21 cellular contexts compared by ENCODE assay signal in genomic region chr22:19373450-19373849, GRCh38. TPM values are rescaled to one million over a fixed set of nuclear protein-coding genes. Genes with fewer than 3 reads are reported as not detected.
DNase-seq lines count a peak whose midpoint lies in the region; ATAC-seq, FAIRE-seq and TF ChIP-seq lines count a peak whose summit lies in the region.
"Had no signal": no experiment of that assay in that cellular context is flagged by ENCODE, and none has a peak within 500 bp of the region (broad histone marks: within the 10 kb centered on the region; RNA-seq: fewer than 3 reads in every experiment).

No MANE protein-coding gene starts in this region.

- no peak for DNase-seq in GM23338 (ENCODE audit: low spot score)
- DNase-seq in OCI-LY7 (ENCODE audit: low spot score) = no peak
- no peak for DNase-seq in keratinocyte (ENCODE audit: low read depth, low spot score)
- DNase-seq in stimulated activated effector memory CD8-positive, alpha-beta T cell treated with anti-CD3 and anti-CD28 coated beads, Interleukin-12 subunit alpha, Interleukin-12 subunit beta, amount 100 ng/mL, for 72 hours (ENCODE audit: low spot score in 2 of 2) = no peak
- no peak for DNase-seq in NCI-H1105 (lab: John Stamatoyannopoulos, UW)
- no peak for DNase-seq in left lobe of liver (ENCODE audit: low spot score)
- DNase-seq: C1 segment of cervical spinal cord; CD4-positive, alpha-beta memory T cell; COR-L47; DMS 273 treated with DMSO at 0.1 percent for 48 hours; DMS79; EL; GDM1; GM23248; H9 had no signal

- peak overlapping the region; percentile 74; the same call in 1 of the 2 replicates for H3K27ac Mint-ChIP-seq in GM23338
- peak overlapping the region; percentile 14 for H3K27ac Mint-ChIP-seq in stimulated activated effector memory CD8-positive, alpha-beta T cell treated with anti-CD3 and anti-CD28 coated beads, Interleukin-12 subunit alpha, Interleukin-12 subunit beta, amount 100 ng/mL, for 72 hours
- H3K27ac Mint-ChIP-seq: H9 had no signal

- H3K27ac ChIP-seq in GM23338 (ENCODE audit: low read depth) (no peak overlapping the region), OCI-LY7 (ENCODE audit: low read depth, low read length, poor library complexity, severe bottlenecking) (no peak overlapping the region), keratinocyte (ENCODE audit: control insufficient read depth, insufficient read depth, low read length) (no peak overlapping the region)
- H3K27ac ChIP-seq: GM23248 had no signal

- no peaks in the 10 kb centered on the region for H3K79me2 ChIP-seq in GM23338 (replicated peaks; ENCODE audit: insufficient read depth)
- no peaks in the 10 kb centered on the region for H3K79me2 ChIP-seq in OCI-LY7 (ENCODE audit: insufficient read depth, low read depth, low read length)
- H3K79me2 ChIP-seq in keratinocyte (ENCODE audit: control insufficient read depth, insufficient read depth, low read length) = no peaks in the 10 kb centered on the region

- CTCF ChIA-PET in OCI-LY7 (lab: Charles Lee; ENCODE audit: unreplicated experiment) = no interaction called here

- no peak overlapping the region for H3K4me3 Mint-ChIP-seq in GM23338
- no peak overlapping the region for H3K4me3 Mint-ChIP-seq in stimulated activated effector memory CD8-positive, alpha-beta T cell treated with anti-CD3 and anti-CD28 coated beads, Interleukin-12 subunit alpha, Interleukin-12 subunit beta, amount 100 ng/mL, for 72 hours
- H3K4me3 Mint-ChIP-seq: CD4-positive, alpha-beta memory T cell; H9 had no signal

- dilution Hi-C loops in keratinocyte (cut with MboI; ENCODE audit: extremely low pct_ligation_motif_present, low sequenced_read_pairs) = no loop called here

- no peaks in the 10 kb centered on the region for H3K4me1 ChIP-seq in GM23338 (ENCODE audit: insufficient read depth)
- H3K4me1 ChIP-seq in OCI-LY7 (ENCODE audit: insufficient read depth, low read length, poor library complexity, severe bottlenecking) = no peaks in the 10 kb centered on the region
- H3K4me1 ChIP-seq in keratinocyte (ENCODE audit: control insufficient read depth, extremely low read depth, insufficient read depth, low read length) = no peaks in the 10 kb centered on the region

- H3K4me3 ChIP-seq in GM23338 (no peak overlapping the region), OCI-LY7 (ENCODE audit: low read depth, low read length, poor library complexity, severe bottlenecking) (no peak overlapping the region), keratinocyte (ENCODE audit: control insufficient read depth in 2 of 3, extremely low read depth in 1 of 3, insufficient read depth in 2 of 3, low read depth in 1 of 3, low read length in 3 of 3) (no peak overlapping the region)
- H3K4me3 ChIP-seq: GM12878, GM23248 had no signal

- peaks cover 65% of the 10 kb centered on the region for H3K36me3 Mint-ChIP-seq in GM23338 (ENCODE audit: low read depth)
- H3K36me3 Mint-ChIP-seq in stimulated activated effector memory CD8-positive, alpha-beta T cell treated with anti-CD3 and anti-CD28 coated beads, Interleukin-12 subunit alpha, Interleukin-12 subunit beta, amount 100 ng/mL, for 72 hours = peaks cover 97% of the 10 kb centered on the region

- H3K27me3 Mint-ChIP-seq in GM23338 (ENCODE audit: insufficient read depth, low read depth, poor library complexity) = peaks cover 10% of the 10 kb centered on the region
- H3K27me3 Mint-ChIP-seq: CD4-positive, alpha-beta memory T cell had no signal

- no peak overlapping the region for H3K9ac ChIP-seq in keratinocyte (ENCODE audit: control insufficient read depth, extremely low read depth, insufficient read depth, low read length)
- H3K9ac ChIP-seq: GM23248 had no signal

- no peaks in the 10 kb centered on the region for H3K4me1 Mint-ChIP-seq in GM23338
- no peaks in the 10 kb centered on the region for H3K4me1 Mint-ChIP-seq in stimulated activated effector memory CD8-positive, alpha-beta T cell treated with anti-CD3 and anti-CD28 coated beads, Interleukin-12 subunit alpha, Interleukin-12 subunit beta, amount 100 ng/mL, for 72 hours
- H3K4me1 Mint-ChIP-seq: H9 had no signal

- H4K20me1 ChIP-seq in GM23338 (replicated peaks; ENCODE audit: insufficient read depth) = peaks cover 3% of the 10 kb centered on the region; the same call in 1 of the 2 replicates
- H4K20me1 ChIP-seq in OCI-LY7 (ENCODE audit: insufficient read depth, low read length) = no peaks in the 10 kb centered on the region
- H4K20me1 ChIP-seq in keratinocyte (ENCODE audit: control insufficient read depth, extremely low read depth, insufficient read depth, low read length) = no peaks in the 10 kb centered on the region

- no peaks in the 10 kb centered on the region for H3F3A ChIP-seq in GM23338 (replicated peaks; ENCODE audit: low read depth)

- POLR2A ChIA-PET in OCI-LY7 (lab: Charles Lee) = interaction anchor here (0.6 to 1.0 kb wide), 2 partner anchors 47 to 529 kb away, joined by 3 read pairs; no protein-coding TSS in a partner anchor

- peak; percentile 52 for FAIRE-seq in keratinocyte (lab: Jason Lieb, UNC)
- FAIRE-seq: D721Med, GM12878, GM19239 had no signal

- intact Hi-C loops in OCI-LY7 (cut with micrococcal nuclease; ENCODE audit: unreplicated experiment) = no loop called here

- H3K9me3 ChIP-seq in OCI-LY7 (ENCODE audit: low read length) (no peaks in the 10 kb centered on the region), keratinocyte (ENCODE audit: control insufficient read depth, low read depth, low read length) (no peaks in the 10 kb centered on the region)

- H3K4me2 ChIP-seq in GM23338 (no peak overlapping the region), OCI-LY7 (ENCODE audit: low read length) (no peak overlapping the region), keratinocyte (ENCODE audit: control insufficient read depth, extremely low read depth, insufficient read depth, low read depth, low read length) (no peak overlapping the region)

- TSS peak; percentile 11 for BruUV-seq in OCI-LY7 (replicated peaks; lab: Mats Ljungman, UMichigan)

- no peaks in the 10 kb centered on the region for H3K27me3 ChIP-seq in GM23338 (ENCODE audit: insufficient read depth)
- no peaks in the 10 kb centered on the region for H3K27me3 ChIP-seq in keratinocyte (ENCODE audit: control insufficient read depth, extremely low read depth, insufficient read depth, low read length)

- no peaks in the 10 kb centered on the region for H3K9me1 ChIP-seq in keratinocyte (ENCODE audit: control insufficient read depth, extremely low read depth, insufficient read depth, low read length)

- TF ChIP-seq CTCF in GM23338 (conservative IDR thresholded peaks at IDR 0.05; ENCODE audit: low read depth in 2 of 2) (no peak), OCI-LY7 (conservative IDR thresholded peaks at IDR 0.05; ENCODE audit: low read length) (no peak), keratinocyte (optimal IDR thresholded peaks at IDR 0.05 in 1 of 3, IDR thresholded peaks at IDR 0.05 in 1 of 3, conservative IDR thresholded peaks at IDR 0.05 in 1 of 3; ENCODE audit: extremely low read depth in 1 of 3, insufficient read depth in 2 of 3, low read length in 3 of 3) (no peak)

- H3K9me2 ChIP-seq in GM23338 (ENCODE audit: insufficient read depth) = no peaks in the 10 kb centered on the region
- H3K9me2 ChIP-seq in OCI-LY7 (ENCODE audit: insufficient read depth, low read length) = no peaks in the 10 kb centered on the region

- H3K36me3 ChIP-seq in GM23338 (ENCODE audit: insufficient read depth) = peaks cover 42% of the 10 kb centered on the region
- peaks cover 94% of the 10 kb centered on the region for H3K36me3 ChIP-seq in OCI-LY7 (ENCODE audit: insufficient read depth, low read length)
- H3K36me3 ChIP-seq in keratinocyte (ENCODE audit: control insufficient read depth in 2 of 2, extremely low read depth in 1 of 2, insufficient read depth in 2 of 2, low read length in 2 of 2) = peaks cover 44 to 52% of the 10 kb centered on the region in 2 experiments

- H3K9me3 Mint-ChIP-seq in GM23338 = no peaks in the 10 kb centered on the region
- no peaks in the 10 kb centered on the region for H3K9me3 Mint-ChIP-seq in stimulated activated effector memory CD8-positive, alpha-beta T cell treated with anti-CD3 and anti-CD28 coated beads, Interleukin-12 subunit alpha, Interleukin-12 subunit beta, amount 100 ng/mL, for 72 hours
- H3K9me3 Mint-ChIP-seq: H9 had no signal

- H2AFZ ChIP-seq in GM23338 (no peak overlapping the region), OCI-LY7 (ENCODE audit: low read length) (no peak overlapping the region), keratinocyte (ENCODE audit: control insufficient read depth, low read length) (no peak overlapping the region)
- H2AFZ ChIP-seq: GM23248 had no signal

- ATAC-seq in GM23338 = no peak
- no peak for ATAC-seq in stimulated activated effector memory CD8-positive, alpha-beta T cell treated with anti-CD3 and anti-CD28 coated beads, Interleukin-12 subunit alpha, Interleukin-12 subunit beta, amount 100 ng/mL, for 72 hours
- no peak for ATAC-seq in HG03175 (IDR thresholded peaks at IDR 0.05; ENCODE audit: unreplicated experiment)
- no peak for ATAC-seq in HG03565 (IDR thresholded peaks at IDR 0.05; ENCODE audit: unreplicated experiment)
- no peak for ATAC-seq in left lobe of liver
- ATAC-seq: GM12878, HCT116 had no signal

RNA-seq across cellular contexts. Expression of gene HIRA, which starts 58.1 kb away (rescaled TPM):
- 55.5 and 58.3 TPM in 2 replicates for total RNA-seq in GM23338 (2014; rRNA removed; shearing (Covaris generic))
- 9.4 and 10.0 TPM in 2 replicates for polyA plus RNA-seq in GM23338 (2016; fragmentation: Nextera tagmentation; extraction: Ambion mirVana)
- 22.4 and 31.2 TPM in 2 replicates for total RNA-seq in OCI-LY7 (2014; rRNA removed; shearing (Covaris generic))
- total RNA-seq in OCI-LY7 (2022) = 49.4 and 55.7 TPM in 2 replicates
- polyA plus RNA-seq in keratinocyte = 16.1 to 25.5 TPM (median 16.7 TPM) in 3 replicates
- 3.6 TPM for polyA plus RNA-seq in keratinocyte (2011; ENCODE audit: low read depth)
- 17.6 and 21.9 TPM in 2 replicates for polyA plus RNA-seq in keratinocyte (2011; cell fraction: cytosol; rRNA removed)
- polyA plus RNA-seq in keratinocyte (2011; cell fraction: nucleus; rRNA removed) = 22.3 and 25.2 TPM in 2 replicates
- polyA plus RNA-seq in keratinocyte (2012; ENCODE audit: low replicate concordance) = 9.7 and 22.8 TPM in 2 replicates
- 20.6 to 44.9 TPM (median 25.0 TPM) in 3 replicates for polyA minus RNA-seq in keratinocyte
- 19.4 TPM for polyA minus RNA-seq in keratinocyte (2011; cell fraction: cytosol; rRNA and poly(A)+ RNA removed)
- polyA minus RNA-seq in keratinocyte (2011; cell fraction: nucleus; rRNA and poly(A)+ RNA removed) = 13.0 and 19.4 TPM in 2 replicates
- 20.2 TPM for total RNA-seq in left lobe of liver

RNA-seq across cellular contexts. Expression of gene MRPL40, which starts 58.9 kb away (rescaled TPM):
- 15.2 and 15.5 TPM in 2 replicates for total RNA-seq in GM23338 (2014; rRNA removed; shearing (Covaris generic))
- polyA plus RNA-seq in GM23338 (2016; fragmentation: Nextera tagmentation; extraction: Ambion mirVana) (53.5 and 56.1 TPM in 2 replicates), keratinocyte (37.7 to 48.8 TPM (median 46.3 TPM) in 3 replicates)
- 38.5 and 46.3 TPM in 2 replicates for total RNA-seq in OCI-LY7 (2014; rRNA removed; shearing (Covaris generic))
- total RNA-seq in OCI-LY7 (2022) (40.0 and 45.6 TPM in 2 replicates), left lobe of liver (27.8 TPM)
- polyA plus RNA-seq in keratinocyte (2011; ENCODE audit: low read depth) = 24.1 TPM
- 38.2 and 57.6 TPM in 2 replicates for polyA plus RNA-seq in keratinocyte (2011; cell fraction: cytosol; rRNA removed)
- polyA plus RNA-seq in keratinocyte (2011; cell fraction: nucleus; rRNA removed) = 16.1 and 17.9 TPM in 2 replicates
- polyA plus RNA-seq in keratinocyte (2012; ENCODE audit: low replicate concordance) = 31.2 and 46.6 TPM in 2 replicates
- polyA minus RNA-seq in keratinocyte = 8.9 to 14.4 TPM (median 12.8 TPM) in 3 replicates
- polyA minus RNA-seq in keratinocyte (2011; cell fraction: cytosol; rRNA and poly(A)+ RNA removed) = 14.6 TPM
- 2.6 and 4.3 TPM in 2 replicates for polyA minus RNA-seq in keratinocyte (2011; cell fraction: nucleus; rRNA and poly(A)+ RNA removed)
